In genomic region chr1:229116114-229116513, GRCh38 we compare ENCODE assay signal across 14 cellular contexts.
"Had no signal": no experiment of that assay in that cellular context is flagged by ENCODE, and none has a peak within 500 bp of the region (broad histone marks: within the 10 kb centered on the region; RNA-seq: fewer than 3 reads in every experiment).

No MANE protein-coding gene starts in this region.

- H3K4me3 ChIP-seq: heart left ventricle had no signal

- DNase-seq: activated CD4-positive, alpha-beta T cell treated with anti-CD3 and anti-CD28 coated beads for 1 hour; activated CD4-positive, alpha-beta T cell treated with anti-CD3 and anti-CD28 coated beads, Interleukin-2, amount 50 U/mL, for 48 hours; activated CD8-positive, alpha-beta memory T cell treated with anti-CD3 and anti-CD28 coated beads, Interleukin-2, amount 10 ng/mL, durations not matched to agents 7 days and 5 days; activated gamma-delta T cell; activated naive CD8-positive, alpha-beta T cell treated with anti-CD3 and anti-CD28 coated beads for 36 hours; activated T-cell treated with anti-CD3 and anti-CD28 coated beads, Interleukin-2, amount 50 U/mL, for 4 hours; brain microvascular endothelial cell; cerebellar nuclear complex; foreskin keratinocyte; heart left ventricle; posterior cingulate gyrus; SW 1271 had no signal

- ATAC-seq: activated CD8-positive, alpha-beta memory T cell treated with anti-CD3 and anti-CD28 coated beads, Interleukin-2, amount 10 ng/mL, durations not matched to agents 7 days and 5 days; activated T-cell treated with anti-CD3 and anti-CD28 coated beads, Interleukin-2, amount 50 U/mL, for 4 hours; foreskin keratinocyte; heart left ventricle; right cardiac atrium; stimulated activated effector memory CD8-positive, alpha-beta T cell treated with anti-CD3 and anti-CD28 coated beads, Interleukin-12 subunit alpha, Interleukin-12 subunit beta, amount 100 ng/mL, for 72 hours had no signal

- H3K9me3 ChIP-seq: heart left ventricle had no signal

- H3K36me3 ChIP-seq: brain microvascular endothelial cell, heart left ventricle had no signal

- H3K27me3 ChIP-seq: brain microvascular endothelial cell, foreskin keratinocyte had no signal

- H3K4me1 ChIP-seq: foreskin keratinocyte had no signal

- H3K27ac ChIP-seq: brain microvascular endothelial cell, foreskin keratinocyte had no signal
